8 cellular contexts compared by ENCODE assay signal in genomic region chr2:2057125-2057721, GRCh38.
DNase-seq lines count a peak whose midpoint lies in the region; ATAC-seq lines count a peak whose summit lies in the region.

No MANE protein-coding gene starts in this region.

- intact Hi-C loops in head of caudate nucleus (cut with DNase I): no loop called here

- ATAC-seq in GM21423 (IDR thresholded peaks at IDR 0.05; ENCODE audit: unreplicated experiment) (peak; percentile 76), GM21576 (IDR thresholded peaks at IDR 0.05; ENCODE audit: unreplicated experiment) (no peak)

- DNase-seq in NCI-H2196 (lab: John Stamatoyannopoulos, UW; ENCODE audit: unreplicated experiment): peak; percentile 46
- DNase-seq in activated T-cell treated with anti-CD3 and anti-CD28 coated beads for 4 hours: peak; percentile 20
- peak in 31 of 42 donors; percentile 14 to 78 (median 43) for DNase-seq in head of caudate nucleus
- peak; percentile 10 to 71 (median 33) for DNase-seq in stimulated activated CD4-positive, alpha-beta T cell treated with anti-CD3 and anti-CD28 coated beads, TNF-alpha, amount 100 ng/mL, for 24 hours (ENCODE audit: low read depth in 3 of 3)
- no peak for DNase-seq in inferior parietal cortex (ENCODE audit: extremely low spot score)
- no peak for DNase-seq in islet precursor cell

Comparison
In these comparisons a context has a peak if more than half of its experiments do, and no peak if none do; other contexts are left out.
1. DNase-seq: peak in NCI-H2196 (single experiment), activated T-cell treated with anti-CD3 and anti-CD28 coated beads for 4 hours (single experiment), head of caudate nucleus (31 of 42) and stimulated activated CD4-positive, alpha-beta T cell treated with anti-CD3 and anti-CD28 coated beads, TNF-alpha, amount 100 ng/mL, for 24 hours (3 of 3); none in inferior parietal cortex (single experiment) and islet precursor cell (single experiment).